Comparison of ENCODE assay signal across 8 cellular contexts in genomic region chr2:29309090-29310054, GRCh38.
DNase-seq lines count a peak whose midpoint lies in the region; ATAC-seq lines count a peak whose summit lies in the region.

No MANE protein-coding gene starts in this region.

- H3K36me3 Mint-ChIP-seq in activated T-helper 1 cell treated with anti-CD3 and anti-CD28 coated beads, Interleukin-12 subunit alpha, Interleukin-12 subunit beta, Interleukin-2, Interleukin-4 antibody, amounts not matched to agents 30 ng/mL and 10 ng/mL and 1 ng/mL, durations not matched to agents 14 hours and 24 hours and 36 hours (ENCODE audit: low read depth) = no peaks in the 10 kb centered on the region

- H3K27me3 Mint-ChIP-seq in activated T-helper 1 cell treated with anti-CD3 and anti-CD28 coated beads, Interleukin-12 subunit alpha, Interleukin-12 subunit beta, Interleukin-2, Interleukin-4 antibody, amounts not matched to agents 30 ng/mL and 10 ng/mL and 1 ng/mL, durations not matched to agents 14 hours and 24 hours and 36 hours (ENCODE audit: insufficient read depth) = peaks cover 32% of the 10 kb centered on the region

- intact Hi-C loops in Right ventricle myocardium inferior (cut with DNase I) = loop anchor here (5.0 kb wide), 1 partner anchor 528 kb away; no protein-coding TSS in a partner anchor
- intact Hi-C loops in cardiac septum (cut with DNase I) = loop anchor here (5.0 kb wide), 1 partner anchor 533 kb away; no protein-coding TSS in a partner anchor
- intact Hi-C loops in activated T-helper 1 cell treated with anti-CD3 and anti-CD28 coated beads, Interleukin-12 subunit alpha, Interleukin-12 subunit beta, Interleukin-2, Interleukin-4 antibody, amounts not matched to agents 30 ng/mL and 10 ng/mL and 1 ng/mL, durations not matched to agents 14 hours and 24 hours and 36 hours (cut with micrococcal nuclease) = loop anchor here (1.0 to 10.0 kb wide), 5 partner anchors 16 to 763 kb away; no protein-coding TSS in a partner anchor

- peak; percentile 57 for ATAC-seq in Right ventricle myocardium inferior
- ATAC-seq in HG03060 (IDR thresholded peaks at IDR 0.05; ENCODE audit: low read depth, unreplicated experiment) = peak; percentile 49

- H3K4me3 Mint-ChIP-seq in activated T-helper 1 cell treated with anti-CD3 and anti-CD28 coated beads, Interleukin-12 subunit alpha, Interleukin-12 subunit beta, Interleukin-2, Interleukin-4 antibody, amounts not matched to agents 30 ng/mL and 10 ng/mL and 1 ng/mL, durations not matched to agents 14 hours and 24 hours and 36 hours = no peak overlapping the region

- no peaks in the 10 kb centered on the region for H3K9me3 Mint-ChIP-seq in activated T-helper 1 cell treated with anti-CD3 and anti-CD28 coated beads, Interleukin-12 subunit alpha, Interleukin-12 subunit beta, Interleukin-2, Interleukin-4 antibody, amounts not matched to agents 30 ng/mL and 10 ng/mL and 1 ng/mL, durations not matched to agents 14 hours and 24 hours and 36 hours

- DNase-seq in Right ventricle myocardium inferior (ENCODE audit: missing footprints) (no peak), cardiac septum (ENCODE audit: low spot score) (no peak), NCI-H510A treated with DMSO at 0.1 percent for 48 hours (lab: John Stamatoyannopoulos, UW) (peak; percentile 60), foreskin melanocyte (peak; percentile 65), occipital lobe (lab: John Stamatoyannopoulos, UW) (peak; percentile 7), NCI-H2107 treated with DMSO at 0.1 percent for 48 hours (lab: John Stamatoyannopoulos, UW; ENCODE audit: unreplicated experiment) (no peak)
- DNase-seq in activated T-helper 1 cell treated with anti-CD3 and anti-CD28 coated beads, Interleukin-12 subunit alpha, Interleukin-12 subunit beta, Interleukin-2, Interleukin-4 antibody, amounts not matched to agents 30 ng/mL and 10 ng/mL and 1 ng/mL, durations not matched to agents 14 hours and 24 hours and 36 hours (ENCODE audit: low spot score) = peak; percentile 41

- peaks cover 27% of the 10 kb centered on the region for H3K4me1 Mint-ChIP-seq in activated T-helper 1 cell treated with anti-CD3 and anti-CD28 coated beads, Interleukin-12 subunit alpha, Interleukin-12 subunit beta, Interleukin-2, Interleukin-4 antibody, amounts not matched to agents 30 ng/mL and 10 ng/mL and 1 ng/mL, durations not matched to agents 14 hours and 24 hours and 36 hours (ENCODE audit: low read depth)

- H3K27ac Mint-ChIP-seq in activated T-helper 1 cell treated with anti-CD3 and anti-CD28 coated beads, Interleukin-12 subunit alpha, Interleukin-12 subunit beta, Interleukin-2, Interleukin-4 antibody, amounts not matched to agents 30 ng/mL and 10 ng/mL and 1 ng/mL, durations not matched to agents 14 hours and 24 hours and 36 hours = no peak overlapping the region

Comparison
In these comparisons a context has a peak if more than half of its experiments do, and no peak if none do; other contexts are left out.
1. DNase-seq: peak in NCI-H510A treated with DMSO at 0.1 percent for 48 hours (single experiment), activated T-helper 1 cell treated with anti-CD3 and anti-CD28 coated beads, Interleukin-12 subunit alpha, Interleukin-12 subunit beta, Interleukin-2, Interleukin-4 antibody, amounts not matched to agents 30 ng/mL and 10 ng/mL and 1 ng/mL, durations not matched to agents 14 hours and 24 hours and 36 hours (single experiment), foreskin melanocyte (single experiment) and occipital lobe (single experiment); none in Right ventricle myocardium inferior (single experiment), cardiac septum (single experiment) and NCI-H2107 treated with DMSO at 0.1 percent for 48 hours (single experiment).